ENCODE assay signal across 20 cellular contexts in genomic region chr2:100968146-100969145, GRCh38.
"Had no signal": no experiment of that assay in that cellular context is flagged by ENCODE, and none has a peak within 500 bp of the region (broad histone marks: within the 10 kb centered on the region; RNA-seq: fewer than 3 reads in every experiment).

No MANE protein-coding gene starts in this region.

- DNase-seq: activated CD4-positive, alpha-beta T cell treated with anti-CD3 and anti-CD28 coated beads for 36 hours; activated CD4-positive, CD25-positive, alpha-beta regulatory T cell; activated CD8-positive, alpha-beta memory T cell treated with anti-CD3 and anti-CD28 coated beads, Interleukin-2, amount 10 ng/mL, durations not matched to agents 7 days and 5 days; activated CD8-positive, alpha-beta T cell treated with anti-CD3 and anti-CD28 coated beads, Interleukin-2, amount 10 ng/mL, durations not matched to agents 7 days and 5 days; activated naive CD4-positive, alpha-beta T cell treated with Interleukin-2 at 50 U/mL for 16 hours; activated T-cell treated with anti-CD3 and anti-CD28 coated beads for 4 hours; activated T-cell treated with anti-CD3 and anti-CD28 coated beads, Interleukin-2, amount 50 U/mL, for 72 hours; effector CD8-positive, alpha-beta T cell; glutamatergic neuron; left colon; mucosa of descending colon; nephron progenitor cell; ovary; retina; stimulated activated naive CD4-positive, alpha-beta T cell had no signal

- H3K27ac Mint-ChIP-seq: activated CD4-positive, alpha-beta T cell treated with anti-CD3 and anti-CD28 coated beads for 36 hours; activated CD8-positive, alpha-beta memory T cell treated with anti-CD3 and anti-CD28 coated beads, Interleukin-2, amount 10 ng/mL, durations not matched to agents 7 days and 5 days; activated CD8-positive, alpha-beta T cell treated with anti-CD3 and anti-CD28 coated beads, Interleukin-2, amount 10 ng/mL, durations not matched to agents 7 days and 5 days; activated naive CD8-positive, alpha-beta T cell; activated T-cell treated with anti-CD3 and anti-CD28 coated beads, Interleukin-2, amount 50 U/mL, for 72 hours; nephron progenitor cell had no signal

- H3K27me3 ChIP-seq: ovary, suprapubic skin, tibial artery had no signal

- H3K4me1 ChIP-seq: prostate gland, suprapubic skin had no signal

- H3K4me3 Mint-ChIP-seq: activated CD4-positive, alpha-beta T cell treated with anti-CD3 and anti-CD28 coated beads for 36 hours; activated CD8-positive, alpha-beta memory T cell treated with anti-CD3 and anti-CD28 coated beads, Interleukin-2, amount 10 ng/mL, durations not matched to agents 7 days and 5 days; activated CD8-positive, alpha-beta T cell treated with anti-CD3 and anti-CD28 coated beads, Interleukin-2, amount 10 ng/mL, durations not matched to agents 7 days and 5 days; activated naive CD8-positive, alpha-beta T cell; activated T-cell treated with anti-CD3 and anti-CD28 coated beads, Interleukin-2, amount 50 U/mL, for 72 hours; nephron progenitor cell had no signal

- H3K9me3 Mint-ChIP-seq: activated T-cell treated with anti-CD3 and anti-CD28 coated beads, Interleukin-2, amount 50 U/mL, for 72 hours; nephron progenitor cell had no signal

- H3K4me2 ChIP-seq: smooth muscle cell had no signal

- H3K27ac ChIP-seq: ovary, prostate gland, suprapubic skin, tibial artery had no signal

- ATAC-seq: activated CD4-positive, alpha-beta T cell treated with anti-CD3 and anti-CD28 coated beads for 36 hours; activated CD8-positive, alpha-beta memory T cell treated with anti-CD3 and anti-CD28 coated beads, Interleukin-2, amount 10 ng/mL, durations not matched to agents 7 days and 5 days; activated CD8-positive, alpha-beta T cell treated with anti-CD3 and anti-CD28 coated beads, Interleukin-2, amount 10 ng/mL, durations not matched to agents 7 days and 5 days; activated T-cell treated with anti-CD3 and anti-CD28 coated beads, Interleukin-2, amount 50 U/mL, for 72 hours; left colon; mucosa of descending colon had no signal

- H3K9me3 ChIP-seq: mucosa of descending colon, ovary, prostate gland, suprapubic skin, tibial artery had no signal

- H3K4me3 ChIP-seq: mucosa of descending colon, ovary, prostate gland, smooth muscle cell, suprapubic skin, tibial artery had no signal

- H3K36me3 Mint-ChIP-seq: activated CD8-positive, alpha-beta memory T cell treated with anti-CD3 and anti-CD28 coated beads, Interleukin-2, amount 10 ng/mL, durations not matched to agents 7 days and 5 days had no signal

- H3K36me3 ChIP-seq: ovary, prostate gland had no signal

- H3K4me1 Mint-ChIP-seq: activated CD8-positive, alpha-beta memory T cell treated with anti-CD3 and anti-CD28 coated beads, Interleukin-2, amount 10 ng/mL, durations not matched to agents 7 days and 5 days had no signal

- H3K27me3 Mint-ChIP-seq: activated CD4-positive, alpha-beta T cell treated with anti-CD3 and anti-CD28 coated beads for 36 hours; activated CD8-positive, alpha-beta memory T cell treated with anti-CD3 and anti-CD28 coated beads, Interleukin-2, amount 10 ng/mL, durations not matched to agents 7 days and 5 days; activated naive CD8-positive, alpha-beta T cell had no signal
